ENCODE assay signal across 1 cellular context in genomic region chr9:91560301-91560700, GRCh38.
TF ChIP-seq lines count a peak whose summit lies in the region.

No MANE protein-coding gene starts in this region.

TF ChIP-seq in WTC11, 78 proteins besides CTCF, POLR2A, EP300 and RAD21 (continued from another document):
- TF ChIP-seq NR2C2 (CRISPR knock-in tag; IDR thresholded peaks at IDR 0.05) (no peak), PRDM15 (CRISPR knock-in tag; IDR thresholded peaks at IDR 0.05) (no peak), CREM (CRISPR knock-in tag; IDR thresholded peaks at IDR 0.05) (no peak), USF2 (CRISPR knock-in tag; IDR thresholded peaks at IDR 0.05) (no peak), ZNF396 (CRISPR knock-in tag; IDR thresholded peaks at IDR 0.05; ENCODE audit: borderline replicate concordance) (no peak), PRRX2 (CRISPR knock-in tag; IDR thresholded peaks at IDR 0.05) (no peak), OVOL2 (CRISPR knock-in tag; IDR thresholded peaks at IDR 0.05; ENCODE audit: borderline replicate concordance) (no peak), MAX (CRISPR knock-in tag; IDR thresholded peaks at IDR 0.05) (no peak), ELF4 (CRISPR knock-in tag; IDR thresholded peaks at IDR 0.05; ENCODE audit: low read depth) (no peak)
TF ChIP-seq in WTC11: peak in this region for 0.
